7 cellular contexts compared by ENCODE assay signal in genomic region chr17:21098934-21099687, GRCh38. TPM values are rescaled to one million over a fixed set of nuclear protein-coding genes. Genes with fewer than 3 reads are reported as not detected.
DNase-seq lines count a peak whose midpoint lies in the region; ATAC-seq, FAIRE-seq and TF ChIP-seq lines count a peak whose summit lies in the region.

No MANE protein-coding gene starts in this region.

- no peaks in the 10 kb centered on the region for H3K9me3 Mint-ChIP-seq in T-helper 1 cell treated with Interleukin-12 subunit alpha and Interleukin-12 subunit beta and Interleukin-4 antibody, amounts not matched to agents 30 μg/mL and 1 μg/mL, for 36 hours

- peak; percentile 81 for DNase-seq in GM18507 (ENCODE audit: extremely low spot score, insufficient read length, low read depth)
- DNase-seq in NCI-H1436 treated with DMSO at 0.1 percent for 48 hours (lab: John Stamatoyannopoulos, UW), result peak; percentile 89
- DNase-seq in ascending aorta (ENCODE audit: low spot score in 2 of 2), result peak in 1 of 2 donors; percentile 73
- DNase-seq in iPS DF 19.7 (ENCODE audit: low read depth, low spot score), result peak; percentile 89
- DNase-seq in gastrocnemius medialis, result peak; percentile 22 to 39

- H3K4me3 ChIP-seq in ascending aorta (peak overlapping the region; percentile 56 to 77), gastrocnemius medialis (peak overlapping the region; percentile 50 to 76 (median 53))

- H3K9me3 ChIP-seq in ascending aorta (no peaks in the 10 kb centered on the region), gastrocnemius medialis (no peaks in the 10 kb centered on the region)

- no peak overlapping the region for H3K27ac ChIP-seq in ascending aorta
- H3K27ac ChIP-seq in gastrocnemius medialis, result peak overlapping the region in 1 of 4 donors; percentile 25

- intact Hi-C loops in ascending aorta (cut with DNase I), result loop anchor here (5.0 kb wide), 1 partner anchor 57 kb away; the partner anchor contains the start of gene USP22
- intact Hi-C loops in gastrocnemius medialis (cut with DNase I; ENCODE audit: low total_unique reads), result no loop called here

- TF ChIP-seq POLR2A in gastrocnemius medialis (IDR thresholded peaks at IDR 0.05), result no peak

- peaks cover 0 to 5% of the 10 kb centered on the region in 2 donors for H3K4me1 ChIP-seq in ascending aorta
- H3K4me1 ChIP-seq in gastrocnemius medialis, result peaks cover 12 to 18% of the 10 kb centered on the region in 2 donors

- peak; percentile 90 for ATAC-seq in HG02884 (IDR thresholded peaks at IDR 0.05; ENCODE audit: unreplicated experiment)
- peak; percentile 46 to 53 for ATAC-seq in gastrocnemius medialis

- H3K36me3 Mint-ChIP-seq in T-helper 1 cell treated with Interleukin-12 subunit alpha and Interleukin-12 subunit beta and Interleukin-4 antibody, amounts not matched to agents 30 μg/mL and 1 μg/mL, for 36 hours (ENCODE audit: low read depth), result no peaks in the 10 kb centered on the region

- FAIRE-seq in GM18507 (lab: Jason Lieb, UNC), result peak; percentile 94

- TF ChIP-seq CTCF in ascending aorta (IDR thresholded peaks at IDR 0.05) (no peak), gastrocnemius medialis (IDR thresholded peaks at IDR 0.05 in 4 of 5, conservative IDR thresholded peaks at IDR 0.05 in 1 of 5) (no peak)

- H3K27me3 ChIP-seq in ascending aorta, result no peaks in the 10 kb centered on the region
- no peaks in the 10 kb centered on the region for H3K27me3 ChIP-seq in gastrocnemius medialis

- H3K4me3 Mint-ChIP-seq in T-helper 1 cell treated with Interleukin-12 subunit alpha and Interleukin-12 subunit beta and Interleukin-4 antibody, amounts not matched to agents 30 μg/mL and 1 μg/mL, for 36 hours, result peak overlapping the region; percentile 94

- no peaks in the 10 kb centered on the region for H3K27me3 Mint-ChIP-seq in T-helper 1 cell treated with Interleukin-12 subunit alpha and Interleukin-12 subunit beta and Interleukin-4 antibody, amounts not matched to agents 30 μg/mL and 1 μg/mL, for 36 hours (ENCODE audit: low read depth)

- H3K36me3 ChIP-seq in ascending aorta, result no peaks in the 10 kb centered on the region
- no peaks in the 10 kb centered on the region for H3K36me3 ChIP-seq in gastrocnemius medialis

- H3K4me1 Mint-ChIP-seq in T-helper 1 cell treated with Interleukin-12 subunit alpha and Interleukin-12 subunit beta and Interleukin-4 antibody, amounts not matched to agents 30 μg/mL and 1 μg/mL, for 36 hours (ENCODE audit: low read depth), result peaks cover 15% of the 10 kb centered on the region

- peak overlapping the region; percentile 89 for H3K27ac Mint-ChIP-seq in T-helper 1 cell treated with Interleukin-12 subunit alpha and Interleukin-12 subunit beta and Interleukin-4 antibody, amounts not matched to agents 30 μg/mL and 1 μg/mL, for 36 hours

- in situ Hi-C loops in gastrocnemius medialis (cut with MboI; ENCODE audit: low sequenced_read_pairs in 4 of 4), result no loop called here

RNA-seq across cellular contexts. Expression of gene DHRS7B, which starts 27.7 kb away (rescaled TPM):
- 89.5 TPM for total RNA-seq in ascending aorta
- 10 to 100 TPM; 35.7 to 73.2 (median 43.2) TPM for total RNA-seq in gastrocnemius medialis

RNA-seq across cellular contexts. Expression of gene USP22, which starts 56.3 kb away (rescaled TPM):
- total RNA-seq in ascending aorta, result 170 TPM
- total RNA-seq in gastrocnemius medialis, result 100 to 1,000 TPM; 120 to 258 (median 143) TPM
